ENCODE assay signal across 1 cellular context in genomic region chr14:35337557-35338255, GRCh38.
TF ChIP-seq lines count a peak whose summit lies in the region.

No MANE protein-coding gene starts in this region.

TF ChIP-seq in HepG2, 621 proteins besides CTCF, POLR2A, EP300 and RAD21 (continued from another document and continues in another):
- no peak for TF ChIP-seq GATA4 (IDR thresholded peaks at IDR 0.05; ENCODE audit: borderline replicate concordance, low read depth)
- TF ChIP-seq ZNF546 (CRISPR knock-in tag; conservative IDR thresholded peaks at IDR 0.05) = no peak
- TF ChIP-seq HMG20A (CRISPR knock-in tag; IDR thresholded peaks at IDR 0.05; ENCODE audit: borderline replicate concordance) = no peak
- no peak for TF ChIP-seq E2F2 (CRISPR knock-in tag; IDR thresholded peaks at IDR 0.05; ENCODE audit: borderline replicate concordance)
- TF ChIP-seq NCOR1 (IDR thresholded peaks at IDR 0.05; ENCODE audit: borderline replicate concordance, low read length) = 0 out of 2 replicates have a peak, but pooled peaks have one; percentile 25
- TF ChIP-seq ZNF484 (CRISPR knock-in tag; IDR thresholded peaks at IDR 0.05; ENCODE audit: borderline replicate concordance, low read depth) = no peak
- no peak for TF ChIP-seq HDAC2 (CRISPR knock-in tag; IDR thresholded peaks at IDR 0.05)
- no peak for TF ChIP-seq RARG (CRISPR knock-in tag; IDR thresholded peaks at IDR 0.05; ENCODE audit: low read depth)
- TF ChIP-seq ZNF225 (CRISPR knock-in tag; IDR thresholded peaks at IDR 0.05) = no peak; the same call in 1 of the 2 replicates
- no peak for TF ChIP-seq ZBTB7A (CRISPR knock-in tag; IDR thresholded peaks at IDR 0.05)
- TF ChIP-seq ZNF17 (CRISPR knock-in tag; IDR thresholded peaks at IDR 0.05) = no peak
- no peak for TF ChIP-seq ZNF10 (CRISPR knock-in tag; IDR thresholded peaks at IDR 0.05; ENCODE audit: borderline replicate concordance, low read depth)
- peak; percentile 15 for TF ChIP-seq MED1 (CRISPR knock-in tag; IDR thresholded peaks at IDR 0.05)
- TF ChIP-seq DR1 (CRISPR knock-in tag; IDR thresholded peaks at IDR 0.05) = no peak
- no peak for TF ChIP-seq IRF2 (CRISPR knock-in tag; IDR thresholded peaks at IDR 0.05)
- TF ChIP-seq ZNF770 (CRISPR knock-in tag; IDR thresholded peaks at IDR 0.05) = no peak
- TF ChIP-seq KLF12 (CRISPR knock-in tag; IDR thresholded peaks at IDR 0.05; ENCODE audit: borderline replicate concordance) = no peak
- TF ChIP-seq NR2F2 (IDR thresholded peaks at IDR 0.05; ENCODE audit: borderline replicate concordance, low read depth) = no peak
- TF ChIP-seq ZNF501 (CRISPR knock-in tag; IDR thresholded peaks at IDR 0.05) = no peak
- no peak for TF ChIP-seq GABPB1 (CRISPR knock-in tag; IDR thresholded peaks at IDR 0.05)
- no peak for TF ChIP-seq ELK4 (CRISPR knock-in tag; IDR thresholded peaks at IDR 0.05; ENCODE audit: borderline replicate concordance)
- no peak for TF ChIP-seq SPEN (CRISPR knock-in tag; IDR thresholded peaks at IDR 0.05; ENCODE audit: low read depth)
- TF ChIP-seq POGZ (CRISPR knock-in tag; IDR thresholded peaks at IDR 0.05) = no peak
- no peak for TF ChIP-seq ZNF543 (CRISPR knock-in tag; IDR thresholded peaks at IDR 0.05)
- TF ChIP-seq ZNF619 (CRISPR knock-in tag; IDR thresholded peaks at IDR 0.05) = no peak
- TF ChIP-seq DPF2 (CRISPR knock-in tag; IDR thresholded peaks at IDR 0.05; ENCODE audit: borderline replicate concordance, low read depth) = no peak
- TF ChIP-seq ZNF598 (CRISPR knock-in tag; IDR thresholded peaks at IDR 0.05; ENCODE audit: borderline replicate concordance) = peak; percentile 72; the same call in 1 of the 2 replicates
- no peak for TF ChIP-seq SP2 (CRISPR knock-in tag; IDR thresholded peaks at IDR 0.05)
- TF ChIP-seq SP5 (CRISPR knock-in tag; IDR thresholded peaks at IDR 0.05; ENCODE audit: borderline replicate concordance, low read depth) = 0 out of 2 replicates have a peak, but pooled peaks have one; percentile 6
- peak; percentile 61 for TF ChIP-seq BORCS8-MEF2B (CRISPR knock-in tag; IDR thresholded peaks at IDR 0.05)
- no peak for TF ChIP-seq MAFK (conservative IDR thresholded peaks at IDR 0.05 in 1 of 2, IDR thresholded peaks at IDR 0.05 in 1 of 2; ENCODE audit: low read length in 2 of 2)
- no peak for TF ChIP-seq ZNF460 (CRISPR knock-in tag; IDR thresholded peaks at IDR 0.05; ENCODE audit: borderline replicate concordance)
- no peak for TF ChIP-seq DMTF1 (CRISPR knock-in tag; IDR thresholded peaks at IDR 0.05)
- no peak for TF ChIP-seq ZNF263 (CRISPR knock-in tag; IDR thresholded peaks at IDR 0.05)
- TF ChIP-seq TFAP4 (IDR thresholded peaks at IDR 0.05; ENCODE audit: borderline replicate concordance, low read depth) = no peak
- no peak for TF ChIP-seq KLF11 (CRISPR knock-in tag; IDR thresholded peaks at IDR 0.05)
- TF ChIP-seq ZFP1 (CRISPR knock-in tag; IDR thresholded peaks at IDR 0.05) = no peak
- TF ChIP-seq SP140L (CRISPR knock-in tag; IDR thresholded peaks at IDR 0.05; ENCODE audit: borderline replicate concordance) = no peak
- peak; percentile 23; the same call in 1 of the 2 replicates for TF ChIP-seq NFAT5 (CRISPR knock-in tag; IDR thresholded peaks at IDR 0.05)
- no peak for TF ChIP-seq ZNF362 (CRISPR knock-in tag; IDR thresholded peaks at IDR 0.05; ENCODE audit: borderline replicate concordance)
- TF ChIP-seq RCOR2 (CRISPR knock-in tag; IDR thresholded peaks at IDR 0.05) = peak; percentile 16; the same call in 1 of the 2 replicates
- TF ChIP-seq MAFG (CRISPR knock-in tag; IDR thresholded peaks at IDR 0.05) = no peak
- no peak; the same call in 1 of the 2 replicates for TF ChIP-seq SUZ12 (IDR thresholded peaks at IDR 0.05; ENCODE audit: low read depth, low read length)
- no peak for TF ChIP-seq SNAPC2 (CRISPR knock-in tag; IDR thresholded peaks at IDR 0.05)
- no peak for TF ChIP-seq ZUFSP (CRISPR knock-in tag; IDR thresholded peaks at IDR 0.05; ENCODE audit: borderline replicate concordance)
- TF ChIP-seq E2F5 (CRISPR knock-in tag; conservative IDR thresholded peaks at IDR 0.05) = 0 out of 2 replicates have a peak, but pooled peaks have one; percentile 11
- TF ChIP-seq MEIS1 (CRISPR knock-in tag; IDR thresholded peaks at IDR 0.05; ENCODE audit: borderline replicate concordance) = peak; percentile 93; the same call in 1 of the 2 replicates
- TF ChIP-seq SIN3A (IDR thresholded peaks at IDR 0.05; ENCODE audit: borderline replicate concordance, low read depth, low read length) = no peak
- TF ChIP-seq PLRG1 (conservative IDR thresholded peaks at IDR 0.05) = no peak
- no peak for TF ChIP-seq MIXL1 (CRISPR knock-in tag; IDR thresholded peaks at IDR 0.05)
